ENCODE assay signal across 8 cellular contexts in the genomic region with DNA sequence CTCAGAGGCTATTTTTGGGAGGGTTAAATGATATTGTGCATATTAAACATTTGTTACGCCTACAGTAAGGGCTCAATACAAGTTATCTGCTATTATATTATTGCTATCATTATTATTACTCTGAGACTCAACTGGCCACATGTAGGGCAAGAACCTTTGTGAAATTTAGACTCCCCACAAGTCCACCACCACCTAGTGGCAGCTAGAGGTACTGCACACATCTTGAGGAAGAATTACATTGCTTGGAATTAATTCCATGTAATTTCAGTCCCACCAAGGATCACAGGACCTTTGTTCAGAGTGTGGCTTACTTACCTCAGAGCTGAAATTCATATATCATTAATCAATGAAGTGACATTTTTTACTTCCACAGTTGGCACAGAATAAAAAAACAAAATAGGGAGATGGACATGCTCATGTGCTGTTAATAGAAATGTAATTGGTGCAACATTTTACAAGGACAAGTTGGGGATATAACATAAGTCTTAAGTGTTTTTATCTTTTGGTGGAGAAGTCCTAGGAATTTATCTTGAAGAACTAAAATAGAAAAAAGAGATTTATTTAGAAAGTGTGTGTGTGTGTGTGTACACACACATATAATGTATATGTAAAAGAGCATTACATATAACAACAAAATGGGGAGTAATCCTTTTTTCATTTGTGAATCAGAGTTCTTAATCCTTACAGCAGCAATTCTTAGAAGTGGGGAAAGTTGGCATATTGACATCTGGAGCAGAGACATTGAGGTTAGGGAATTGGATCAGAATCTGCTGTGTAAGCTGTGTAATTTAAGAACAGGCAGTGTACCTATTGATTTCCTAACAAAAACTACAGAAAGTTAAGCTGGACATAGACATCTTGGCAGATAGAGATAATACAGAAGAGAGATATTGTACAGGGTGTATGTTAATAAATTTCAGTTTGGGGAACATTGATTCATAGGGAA. TPM values are rescaled to one million over a fixed set of nuclear protein-coding genes. Genes with fewer than 3 reads are reported as not detected.
DNase-seq lines count a peak whose midpoint lies in the region; ATAC-seq and TF ChIP-seq lines count a peak whose summit lies in the region.

No MANE protein-coding gene starts in this region.

- H3K9me2 ChIP-seq in Loucy (replicated peaks; ENCODE audit: low read depth, low read length) = no peaks in the 10 kb centered on the region

- DNase-seq in CD8-positive, alpha-beta T cell = peak; percentile 33 to 74 (median 59)
- DNase-seq in SK-MEL-5 (ENCODE audit: low read depth, low spot score) (peak; percentile 89), cardiac muscle cell (ENCODE audit: low read depth in 1 of 2, low spot score in 1 of 2) (peak; percentile 72 to 83), psoas muscle (peak; percentile 53 to 60), cortex of kidney (lab: John Stamatoyannopoulos, UW) (no peak)
- DNase-seq in activated naive CD4-positive, alpha-beta T cell treated with anti-CD3 and anti-CD28 coated beads, Interleukin-2, amount 10 ng/mL, durations not matched to agents 7 days and 5 days = peak; percentile 73

- no peak overlapping the region for H3K4me3 ChIP-seq in CD8-positive, alpha-beta T cell (ENCODE audit: low read depth, low read length)
- H3K4me3 ChIP-seq in Loucy (ENCODE audit: low read length, poor library complexity, severe bottlenecking) (no peak overlapping the region), cardiac muscle cell (no peak overlapping the region), psoas muscle (no peak overlapping the region)

- H3K36me3 ChIP-seq in CD8-positive, alpha-beta T cell (ENCODE audit: insufficient read depth, low read length) = no peaks in the 10 kb centered on the region
- H3K36me3 ChIP-seq in Loucy (ENCODE audit: insufficient read depth, low read length) = 0 out of 2 replicates have a peak, but pooled peaks cover 3% of the 10 kb centered on the region
- no peaks in the 10 kb centered on the region for H3K36me3 ChIP-seq in cardiac muscle cell
- peaks cover 0 to 13% of the 10 kb centered on the region in 2 donors for H3K36me3 ChIP-seq in psoas muscle (ENCODE audit: insufficient read depth in 1 of 2, low read depth in 1 of 2)

- peaks cover 2% of the 10 kb centered on the region for H3K4me1 Mint-ChIP-seq in CD8-positive, alpha-beta T cell (ENCODE audit: low read depth)
- no peaks in the 10 kb centered on the region for H3K4me1 Mint-ChIP-seq in activated naive CD4-positive, alpha-beta T cell treated with anti-CD3 and anti-CD28 coated beads, Interleukin-2, amount 10 ng/mL, durations not matched to agents 7 days and 5 days

- H3K9me3 Mint-ChIP-seq in CD8-positive, alpha-beta T cell = peaks cover 2% of the 10 kb centered on the region
- H3K9me3 Mint-ChIP-seq in activated naive CD4-positive, alpha-beta T cell treated with anti-CD3 and anti-CD28 coated beads, Interleukin-2, amount 10 ng/mL, durations not matched to agents 7 days and 5 days = no peaks in the 10 kb centered on the region

- H3K27ac Mint-ChIP-seq in CD8-positive, alpha-beta T cell = no peak overlapping the region
- H3K27ac Mint-ChIP-seq in activated naive CD4-positive, alpha-beta T cell treated with anti-CD3 and anti-CD28 coated beads, Interleukin-2, amount 10 ng/mL, durations not matched to agents 7 days and 5 days = no peak overlapping the region

- in situ Hi-C loops in SK-MEL-5 (cut with HindIII; ENCODE audit: low pct_unique_long_range_greater_than_20kb, low sequenced_read_pairs) = no loop called here

- WGBS in psoas muscle, 3 donors = 91 to 95% (median 92%) methylated on average over 1 of the region's 1 CpG

- H4K20me1 ChIP-seq in Loucy (ENCODE audit: insufficient read depth, low read length, poor library complexity, severe bottlenecking) = peaks cover 17% of the 10 kb centered on the region

- no peak overlapping the region for H3K27ac ChIP-seq in CD8-positive, alpha-beta T cell (ENCODE audit: low read depth, low read length)
- H3K27ac ChIP-seq in cardiac muscle cell (no peak overlapping the region), psoas muscle (peak overlapping the region; percentile 86)

- peaks cover 51% of the 10 kb centered on the region for H3K79me2 ChIP-seq in Loucy (ENCODE audit: insufficient read depth, low read length)

- intact Hi-C loops in CD8-positive, alpha-beta T cell (cut with DNase I, micrococcal nuclease) = loop anchor here (1.0 to 10.0 kb wide), 8 partner anchors 11 to 1643 kb away; a partner anchor contains a TSS
- intact Hi-C loops in psoas muscle (cut with DNase I) = loop anchor here in 1 of 2 donors (10.0 kb wide), 1 partner anchor 413 kb away; no protein-coding TSS in a partner anchor

- peak; percentile 80 for ATAC-seq in CD8-positive, alpha-beta T cell
- ATAC-seq in GM19395 (IDR thresholded peaks at IDR 0.05; ENCODE audit: unreplicated experiment) (peak; percentile 82), psoas muscle (peak in 3 of 4 donors; percentile 33 to 57 (median 44))

- no peaks in the 10 kb centered on the region for H3F3A ChIP-seq in Loucy (ENCODE audit: low read depth)

- H3K9me3 ChIP-seq in CD8-positive, alpha-beta T cell (ENCODE audit: low read length) = no peaks in the 10 kb centered on the region
- no peaks in the 10 kb centered on the region for H3K9me3 ChIP-seq in Loucy (ENCODE audit: insufficient read depth, low read depth, low read length)
- H3K9me3 ChIP-seq in cardiac muscle cell (ENCODE audit: low read depth) = no peaks in the 10 kb centered on the region
- H3K9me3 ChIP-seq in psoas muscle = no peaks in the 10 kb centered on the region

- H3K27me3 ChIP-seq in CD8-positive, alpha-beta T cell (ENCODE audit: insufficient read depth, low read length) = no peaks in the 10 kb centered on the region
- H3K27me3 ChIP-seq in Loucy (ENCODE audit: insufficient read depth, low read length, poor library complexity, severe bottlenecking) (no peaks in the 10 kb centered on the region), cardiac muscle cell (no peaks in the 10 kb centered on the region), psoas muscle (ENCODE audit: insufficient read depth in 3 of 3, low read length in 2 of 3) (no peaks in the 10 kb centered on the region)

- H3K4me3 Mint-ChIP-seq in CD8-positive, alpha-beta T cell = no peak overlapping the region
- no peak overlapping the region for H3K4me3 Mint-ChIP-seq in activated naive CD4-positive, alpha-beta T cell treated with anti-CD3 and anti-CD28 coated beads, Interleukin-2, amount 10 ng/mL, durations not matched to agents 7 days and 5 days

- no peak overlapping the region for H3K4me2 ChIP-seq in Loucy (ENCODE audit: low read depth, low read length, poor library complexity, severe bottlenecking)

- TF ChIP-seq CTCF in CD8-positive, alpha-beta T cell (IDR thresholded peaks at IDR 0.05) = peak; percentile 90
- peak; percentile 93 for TF ChIP-seq CTCF in Loucy (conservative IDR thresholded peaks at IDR 0.05; ENCODE audit: low read length)
- peak; percentile 98 for TF ChIP-seq CTCF in cardiac muscle cell (IDR thresholded peaks at IDR 0.05; ENCODE audit: low read depth, low read length)
- peak; percentile 94 for TF ChIP-seq CTCF in psoas muscle (IDR thresholded peaks at IDR 0.05)

- POLR2A ChIA-PET in CD8-positive, alpha-beta T cell (lab: Charles Lee) = interaction anchor here (1.1 kb wide), 1 partner anchor 85 kb away, joined by 3 read pairs; a partner anchor contains a TSS

- no peak overlapping the region for H2AFZ ChIP-seq in Loucy (ENCODE audit: low read length)

- H3K4me1 ChIP-seq in CD8-positive, alpha-beta T cell (ENCODE audit: insufficient read depth, low read length) = no peaks in the 10 kb centered on the region
- H3K4me1 ChIP-seq in Loucy (ENCODE audit: insufficient read depth, low read length, poor library complexity, severe bottlenecking) (no peaks in the 10 kb centered on the region), cardiac muscle cell (ENCODE audit: low read depth) (no peaks in the 10 kb centered on the region), psoas muscle (peaks cover 30% of the 10 kb centered on the region)

- H3K36me3 Mint-ChIP-seq in CD8-positive, alpha-beta T cell = peaks cover 16% of the 10 kb centered on the region
- peaks cover 4% of the 10 kb centered on the region for H3K36me3 Mint-ChIP-seq in activated naive CD4-positive, alpha-beta T cell treated with anti-CD3 and anti-CD28 coated beads, Interleukin-2, amount 10 ng/mL, durations not matched to agents 7 days and 5 days

- no peak overlapping the region for H3K9ac ChIP-seq in Loucy (ENCODE audit: low read depth, low read length, poor library complexity, severe bottlenecking)

- CTCF ChIA-PET in CD8-positive, alpha-beta T cell (lab: Charles Lee) = interaction anchor here (0.7 to 2.8 kb wide), 19 partner anchors 8 to 1275 kb away, joined by 3 to 15 read pairs (median 5); a partner anchor contains a TSS
- CTCF ChIA-PET in activated naive CD4-positive, alpha-beta T cell treated with anti-CD3 and anti-CD28 coated beads, Interleukin-2, amount 10 ng/mL, durations not matched to agents 7 days and 5 days (lab: Charles Lee) = interaction anchor here (0.6 to 1.9 kb wide), 16 partner anchors 8 to 178 kb away, joined by 3 to 9 read pairs (median 3); a partner anchor contains a TSS

- no peaks in the 10 kb centered on the region for H3K27me3 Mint-ChIP-seq in CD8-positive, alpha-beta T cell (ENCODE audit: low read depth)
- no peaks in the 10 kb centered on the region for H3K27me3 Mint-ChIP-seq in activated naive CD4-positive, alpha-beta T cell treated with anti-CD3 and anti-CD28 coated beads, Interleukin-2, amount 10 ng/mL, durations not matched to agents 7 days and 5 days

RNA-seq across cellular contexts. Expression of a gene that starts 11.2 kb away (rescaled TPM):
- total RNA-seq in CD8-positive, alpha-beta T cell = 10 to 100 TPM; 10.2 to 10.8 TPM
- total RNA-seq in SK-MEL-5 (2014; rRNA removed; shearing (Covaris generic)) = 101 and 103 TPM in 2 replicates
- 70.2 and 87.0 TPM in 2 replicates for polyA plus RNA-seq in SK-MEL-5 (2015; cell fraction: cytosol; rRNA removed)
- 24.8 and 30.7 TPM in 2 replicates for polyA plus RNA-seq in SK-MEL-5 (2015; cell fraction: nucleus; rRNA removed)
- 49.2 and 62.9 TPM in 2 replicates for total RNA-seq in cardiac muscle cell
- polyA plus RNA-seq in cardiac muscle cell = 30.6 and 34.7 TPM in 2 replicates
- total RNA-seq in psoas muscle = 10 to 100 TPM; 15.2 to 59.4 (median 32.6) TPM
- polyA plus RNA-seq in psoas muscle = 10 to 100 TPM; 17.4 to 25.6 (median 25.2) TPM

RNA-seq across cellular contexts. Expression of a gene that starts 34.8 kb away (rescaled TPM):
- total RNA-seq in CD8-positive, alpha-beta T cell = not detected
- 0.45 and 4.3 TPM in 2 replicates for total RNA-seq in SK-MEL-5 (2014; rRNA removed; shearing (Covaris generic))
- polyA plus RNA-seq in SK-MEL-5 (2015; cell fraction: cytosol; rRNA removed) = 1.2 and 1.4 TPM in 2 replicates
- polyA plus RNA-seq in SK-MEL-5 (2015; cell fraction: nucleus; rRNA removed) = not detected in 2 replicates
- total RNA-seq in cardiac muscle cell (23.9 and 34.2 TPM in 2 replicates), psoas muscle (under 1 TPM in 3 of 4 donors, not detected in 1; 0.29 to 0.56 (median 0.30) TPM)
- polyA plus RNA-seq in cardiac muscle cell (22.3 and 33.0 TPM in 2 replicates), psoas muscle (under 1 TPM in 2 of 3 donors, not detected in 1; 0.07 to 0.08 TPM)
